Comparison of ENCODE assay signal across 18 cellular contexts in genomic region chr18:52254367-52254766, GRCh38.
DNase-seq lines count a peak whose midpoint lies in the region; FAIRE-seq and TF ChIP-seq lines count a peak whose summit lies in the region.
"Had no signal": no experiment of that assay in that cellular context is flagged by ENCODE, and none has a peak within 500 bp of the region (broad histone marks: within the 10 kb centered on the region; RNA-seq: fewer than 3 reads in every experiment).

No MANE protein-coding gene starts in this region.

- no peak overlapping the region for H3K27ac Mint-ChIP-seq in osteocyte (ENCODE audit: unreplicated experiment)
- H3K27ac Mint-ChIP-seq: B cell; CD8-positive, alpha-beta T cell; HFFc6 had no signal

- no peaks in the 10 kb centered on the region for H3K27me3 ChIP-seq in keratinocyte (ENCODE audit: control insufficient read depth, extremely low read depth, insufficient read depth, low read length)
- H3K27me3 ChIP-seq: BLaER1 treated with 17β-estradiol and CSF1 and Interleukin-3, amounts not matched to agents 10 nM and 100 nM had no signal

- H3K79me2 ChIP-seq in keratinocyte (ENCODE audit: control insufficient read depth, insufficient read depth, low read length): no peaks in the 10 kb centered on the region

- peaks cover 5% of the 10 kb centered on the region for H3K4me1 ChIP-seq in keratinocyte (ENCODE audit: control insufficient read depth, extremely low read depth, insufficient read depth, low read length)
- H3K4me1 ChIP-seq: BLaER1 treated with 17β-estradiol and CSF1 and Interleukin-3, amounts not matched to agents 10 nM and 100 nM had no signal

- dilution Hi-C loops in keratinocyte (cut with MboI; ENCODE audit: extremely low pct_ligation_motif_present, low sequenced_read_pairs): no loop called here

- no peak overlapping the region for H3K4me2 ChIP-seq in keratinocyte (ENCODE audit: control insufficient read depth, extremely low read depth, insufficient read depth, low read depth, low read length)
- H3K4me2 ChIP-seq: BLaER1 treated with 17β-estradiol and CSF1 and Interleukin-3, amounts not matched to agents 10 nM and 100 nM had no signal

- H3K9me3 Mint-ChIP-seq in osteocyte (ENCODE audit: unreplicated experiment): peaks cover 4% of the 10 kb centered on the region

- H3K36me3 ChIP-seq in keratinocyte (ENCODE audit: control insufficient read depth in 2 of 2, extremely low read depth in 1 of 2, insufficient read depth in 2 of 2, low read length in 2 of 2): no peaks in the 10 kb centered on the region
- H3K36me3 ChIP-seq: BLaER1 treated with 17β-estradiol and CSF1 and Interleukin-3, amounts not matched to agents 10 nM and 100 nM had no signal

- intact Hi-C loops in posterior vena cava (cut with DNase I): no loop called here

- POLR2A ChIA-PET in RWPE1 (lab: Yijun Ruan, JAX; ENCODE audit: low non-redundant PET): no interaction called here

- no peaks in the 10 kb centered on the region for H4K20me1 ChIP-seq in keratinocyte (ENCODE audit: control insufficient read depth, extremely low read depth, insufficient read depth, low read length)
- H4K20me1 ChIP-seq: BLaER1 treated with 17β-estradiol and CSF1 and Interleukin-3, amounts not matched to agents 10 nM and 100 nM had no signal

- no peak overlapping the region for H2AFZ ChIP-seq in keratinocyte (ENCODE audit: control insufficient read depth, low read length)

- FAIRE-seq in keratinocyte (lab: Jason Lieb, UNC): peak; percentile 36
- FAIRE-seq: GM12878 had no signal

- no peaks in the 10 kb centered on the region for H3K9me3 ChIP-seq in keratinocyte (ENCODE audit: control insufficient read depth, low read depth, low read length)

- H3K36me3 Mint-ChIP-seq in osteocyte (ENCODE audit: unreplicated experiment): no peaks in the 10 kb centered on the region
- H3K36me3 Mint-ChIP-seq: CD8-positive, alpha-beta T cell had no signal

- H3K27ac ChIP-seq in RWPE1 (no peak overlapping the region), keratinocyte (ENCODE audit: control insufficient read depth, insufficient read depth, low read length) (no peak overlapping the region)
- H3K27ac ChIP-seq: BLaER1 treated with 17β-estradiol and CSF1 and Interleukin-3, amounts not matched to agents 10 nM and 100 nM had no signal

- no peaks in the 10 kb centered on the region for H3K9me1 ChIP-seq in keratinocyte (ENCODE audit: control insufficient read depth, extremely low read depth, insufficient read depth, low read length)

- CTCF ChIA-PET in RWPE1 (lab: Yijun Ruan, JAX): interaction anchor here (0.6 kb wide), 1 partner anchor 578 kb away, joined by 4 read pairs; no protein-coding TSS in a partner anchor

- peak; percentile 73 for DNase-seq in HT1080 (ENCODE audit: low read depth)
- DNase-seq in RWPE1 (ENCODE audit: low spot score): peak; percentile 4
- peak; percentile 72 for DNase-seq in epithelial cell of esophagus (ENCODE audit: low read depth)
- peak; percentile 73 for DNase-seq in keratinocyte (ENCODE audit: low read depth, low spot score)
- DNase-seq in posterior vena cava (ENCODE audit: low spot score): no peak
- no peak for DNase-seq in osteocyte (ENCODE audit: extremely low spot score, unreplicated experiment)
- no peak for DNase-seq in NCI-H69 (lab: John Stamatoyannopoulos, UW)
- DNase-seq: Calu3; CD8-positive, alpha-beta T cell; DMS53; DND-41; EL; GOT3; H7; HFFc6 had no signal

- TF ChIP-seq CTCF in RWPE1 (conservative IDR thresholded peaks at IDR 0.05; ENCODE audit: low read depth) (no peak), epithelial cell of esophagus (IDR thresholded peaks at IDR 0.05; ENCODE audit: insufficient read depth, low read depth, low read length, missing control alignments) (no peak), keratinocyte (optimal IDR thresholded peaks at IDR 0.05 in 1 of 3, IDR thresholded peaks at IDR 0.05 in 1 of 3, conservative IDR thresholded peaks at IDR 0.05 in 1 of 3; ENCODE audit: extremely low read depth in 1 of 3, insufficient read depth in 2 of 3, low read length in 3 of 3) (no peak), osteocyte (IDR thresholded peaks at IDR 0.05) (no peak)

- H3K4me3 Mint-ChIP-seq in osteocyte (ENCODE audit: unreplicated experiment): no peak overlapping the region
- H3K4me3 Mint-ChIP-seq: B cell; CD8-positive, alpha-beta T cell; HFFc6 had no signal

- H3K4me3 ChIP-seq in epithelial cell of esophagus (ENCODE audit: low read length): no peak overlapping the region
- no peak overlapping the region for H3K4me3 ChIP-seq in keratinocyte (ENCODE audit: control insufficient read depth in 2 of 3, extremely low read depth in 1 of 3, insufficient read depth in 2 of 3, low read depth in 1 of 3, low read length in 3 of 3)
- H3K4me3 ChIP-seq: BLaER1 treated with 17β-estradiol and CSF1 and Interleukin-3, amounts not matched to agents 10 nM and 100 nM; GM12878 had no signal

- no peaks in the 10 kb centered on the region for H3K27me3 Mint-ChIP-seq in osteocyte (ENCODE audit: unreplicated experiment)
- H3K27me3 Mint-ChIP-seq: B cell had no signal

- no peaks in the 10 kb centered on the region for H3K4me1 Mint-ChIP-seq in osteocyte (ENCODE audit: unreplicated experiment)
- H3K4me1 Mint-ChIP-seq: B cell had no signal

- H3K9ac ChIP-seq in keratinocyte (ENCODE audit: control insufficient read depth, extremely low read depth, insufficient read depth, low read length): no peak overlapping the region
- H3K9ac ChIP-seq: BLaER1 treated with 17β-estradiol and CSF1 and Interleukin-3, amounts not matched to agents 10 nM and 100 nM had no signal

Comparison
In these comparisons a context has a peak if more than half of its experiments do, and no peak if none do; other contexts are left out.
1. DNase-seq: peak in HT1080 (single experiment), RWPE1 (single experiment), epithelial cell of esophagus (single experiment) and keratinocyte (single experiment); none in posterior vena cava (single experiment), osteocyte (single experiment) and NCI-H69 (single experiment).